1 cellular context compared by ENCODE assay signal in the genomic region with DNA sequence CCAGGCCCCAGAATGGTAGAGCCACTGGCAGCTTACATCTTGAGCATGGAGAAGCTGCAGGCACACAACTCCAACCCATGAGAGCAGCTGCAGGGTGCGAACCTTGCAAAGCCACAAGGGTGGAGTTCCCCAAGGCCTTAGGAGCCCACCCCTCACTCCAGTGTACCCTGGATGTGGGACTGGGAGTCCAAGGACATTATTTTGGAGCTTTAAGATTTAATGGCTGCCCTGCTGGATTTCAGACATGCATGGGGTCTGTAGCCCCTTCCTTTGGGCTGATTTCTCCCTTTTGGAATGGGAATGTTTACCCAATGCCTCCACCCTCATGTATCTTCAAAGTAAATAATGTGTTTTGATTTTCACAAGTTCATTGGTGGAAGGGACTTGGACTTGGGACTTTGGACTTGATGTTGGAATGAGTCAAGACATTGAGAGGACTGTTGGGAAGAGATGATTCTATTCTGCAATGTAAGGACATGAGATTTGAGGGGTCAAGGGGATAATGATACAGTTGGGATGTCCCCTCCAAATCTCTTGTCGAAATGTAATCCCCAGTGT.
TF ChIP-seq lines count a peak whose summit lies in the region.

No MANE protein-coding gene starts in this region.

TF ChIP-seq in HepG2, 621 proteins besides CTCF, POLR2A, EP300 and RAD21 (continued from another document and continues in another):
- TF ChIP-seq BORCS8-MEF2B (CRISPR knock-in tag; IDR thresholded peaks at IDR 0.05) (no peak), ZMYM2 (CRISPR knock-in tag; IDR thresholded peaks at IDR 0.05) (0 out of 2 replicates have a peak, but pooled peaks have one; percentile 26), JUNB (CRISPR knock-in tag; IDR thresholded peaks at IDR 0.05; ENCODE audit: borderline replicate concordance) (no peak), FOSL2 (CRISPR knock-in tag; IDR thresholded peaks at IDR 0.05) (peak; percentile 36; the same call in 1 of the 2 replicates), ZFP82 (CRISPR knock-in tag; IDR thresholded peaks at IDR 0.05; ENCODE audit: borderline replicate concordance) (no peak), KIAA2018 (CRISPR knock-in tag; IDR thresholded peaks at IDR 0.05; ENCODE audit: borderline replicate concordance) (no peak), RARA (CRISPR knock-in tag; IDR thresholded peaks at IDR 0.05) (peak; percentile 76), ZNF780A (CRISPR knock-in tag; IDR thresholded peaks at IDR 0.05) (no peak), HHEX (CRISPR knock-in tag; IDR thresholded peaks at IDR 0.05) (no peak), KLF13 (CRISPR knock-in tag; IDR thresholded peaks at IDR 0.05) (no peak), NCOR1 (IDR thresholded peaks at IDR 0.05; ENCODE audit: borderline replicate concordance, low read length) (peak; percentile 76), ZNF512B (CRISPR knock-in tag; IDR thresholded peaks at IDR 0.05; ENCODE audit: borderline replicate concordance) (no peak), ZNF749 (CRISPR knock-in tag; IDR thresholded peaks at IDR 0.05; ENCODE audit: borderline replicate concordance) (no peak), HNF4A (CRISPR knock-in tag; IDR thresholded peaks at IDR 0.05) (peak; percentile 92), SKI (IDR thresholded peaks at IDR 0.05; ENCODE audit: partially characterized antibody) (peak; percentile 53), ZNF883 (CRISPR knock-in tag; IDR thresholded peaks at IDR 0.05; ENCODE audit: not compliant biosample characterization) (no peak), ARID3A (IDR thresholded peaks at IDR 0.05; ENCODE audit: low read depth, low read length) (0 out of 2 replicates have a peak, but pooled peaks have one; percentile 21), LBX2 (CRISPR knock-in tag; IDR thresholded peaks at IDR 0.05; ENCODE audit: borderline replicate concordance) (no peak), ZNF614 (CRISPR knock-in tag; IDR thresholded peaks at IDR 0.05; ENCODE audit: borderline replicate concordance) (0 out of 2 replicates have a peak, but pooled peaks have one; percentile 22), HMGXB3 (CRISPR knock-in tag; IDR thresholded peaks at IDR 0.05; ENCODE audit: borderline replicate concordance) (no peak), SUZ12 (IDR thresholded peaks at IDR 0.05; ENCODE audit: low read depth, low read length) (no peak), MTA1 (CRISPR knock-in tag; IDR thresholded peaks at IDR 0.05; ENCODE audit: borderline replicate concordance) (no peak; the same call in 1 of the 2 replicates), PAX8 (CRISPR knock-in tag; IDR thresholded peaks at IDR 0.05; ENCODE audit: borderline replicate concordance) (no peak), NCOA2 (CRISPR knock-in tag; IDR thresholded peaks at IDR 0.05) (peak; percentile 37; the same call in 1 of the 2 replicates), NFIC (IDR thresholded peaks at IDR 0.05; ENCODE audit: low read length) (no peak), ZNF563 (CRISPR knock-in tag; IDR thresholded peaks at IDR 0.05) (no peak)
- TF ChIP-seq, protein P1, sequence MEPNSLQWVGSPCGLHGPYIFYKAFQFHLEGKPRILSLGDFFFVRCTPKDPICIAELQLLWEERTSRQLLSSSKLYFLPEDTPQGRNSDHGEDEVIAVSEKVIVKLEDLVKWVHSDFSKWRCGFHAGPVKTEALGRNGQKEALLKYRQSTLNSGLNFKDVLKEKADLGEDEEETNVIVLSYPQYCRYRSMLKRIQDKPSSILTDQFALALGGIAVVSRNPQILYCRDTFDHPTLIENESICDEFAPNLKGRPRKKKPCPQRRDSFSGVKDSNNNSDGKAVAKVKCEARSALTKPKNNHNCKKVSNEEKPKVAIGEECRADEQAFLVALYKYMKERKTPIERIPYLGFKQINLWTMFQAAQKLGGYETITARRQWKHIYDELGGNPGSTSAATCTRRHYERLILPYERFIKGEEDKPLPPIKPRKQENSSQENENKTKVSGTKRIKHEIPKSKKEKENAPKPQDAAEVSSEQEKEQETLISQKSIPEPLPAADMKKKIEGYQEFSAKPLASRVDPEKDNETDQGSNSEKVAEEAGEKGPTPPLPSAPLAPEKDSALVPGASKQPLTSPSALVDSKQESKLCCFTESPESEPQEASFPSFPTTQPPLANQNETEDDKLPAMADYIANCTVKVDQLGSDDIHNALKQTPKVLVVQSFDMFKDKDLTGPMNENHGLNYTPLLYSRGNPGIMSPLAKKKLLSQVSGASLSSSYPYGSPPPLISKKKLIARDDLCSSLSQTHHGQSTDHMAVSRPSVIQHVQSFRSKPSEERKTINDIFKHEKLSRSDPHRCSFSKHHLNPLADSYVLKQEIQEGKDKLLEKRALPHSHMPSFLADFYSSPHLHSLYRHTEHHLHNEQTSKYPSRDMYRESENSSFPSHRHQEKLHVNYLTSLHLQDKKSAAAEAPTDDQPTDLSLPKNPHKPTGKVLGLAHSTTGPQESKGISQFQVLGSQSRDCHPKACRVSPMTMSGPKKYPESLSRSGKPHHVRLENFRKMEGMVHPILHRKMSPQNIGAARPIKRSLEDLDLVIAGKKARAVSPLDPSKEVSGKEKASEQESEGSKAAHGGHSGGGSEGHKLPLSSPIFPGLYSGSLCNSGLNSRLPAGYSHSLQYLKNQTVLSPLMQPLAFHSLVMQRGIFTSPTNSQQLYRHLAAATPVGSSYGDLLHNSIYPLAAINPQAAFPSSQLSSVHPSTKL (CRISPR knock-in tag; IDR thresholded peaks at IDR 0.05) = peak; percentile 85
- TF ChIP-seq, protein P2, sequence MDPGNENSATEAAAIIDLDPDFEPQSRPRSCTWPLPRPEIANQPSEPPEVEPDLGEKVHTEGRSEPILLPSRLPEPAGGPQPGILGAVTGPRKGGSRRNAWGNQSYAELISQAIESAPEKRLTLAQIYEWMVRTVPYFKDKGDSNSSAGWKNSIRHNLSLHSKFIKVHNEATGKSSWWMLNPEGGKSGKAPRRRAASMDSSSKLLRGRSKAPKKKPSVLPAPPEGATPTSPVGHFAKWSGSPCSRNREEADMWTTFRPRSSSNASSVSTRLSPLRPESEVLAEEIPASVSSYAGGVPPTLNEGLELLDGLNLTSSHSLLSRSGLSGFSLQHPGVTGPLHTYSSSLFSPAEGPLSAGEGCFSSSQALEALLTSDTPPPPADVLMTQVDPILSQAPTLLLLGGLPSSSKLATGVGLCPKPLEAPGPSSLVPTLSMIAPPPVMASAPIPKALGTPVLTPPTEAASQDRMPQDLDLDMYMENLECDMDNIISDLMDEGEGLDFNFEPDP (CRISPR knock-in tag; conservative IDR thresholded peaks at IDR 0.05) = no peak
